Comparison of ENCODE assay signal across 8 cellular contexts in the genomic region with DNA sequence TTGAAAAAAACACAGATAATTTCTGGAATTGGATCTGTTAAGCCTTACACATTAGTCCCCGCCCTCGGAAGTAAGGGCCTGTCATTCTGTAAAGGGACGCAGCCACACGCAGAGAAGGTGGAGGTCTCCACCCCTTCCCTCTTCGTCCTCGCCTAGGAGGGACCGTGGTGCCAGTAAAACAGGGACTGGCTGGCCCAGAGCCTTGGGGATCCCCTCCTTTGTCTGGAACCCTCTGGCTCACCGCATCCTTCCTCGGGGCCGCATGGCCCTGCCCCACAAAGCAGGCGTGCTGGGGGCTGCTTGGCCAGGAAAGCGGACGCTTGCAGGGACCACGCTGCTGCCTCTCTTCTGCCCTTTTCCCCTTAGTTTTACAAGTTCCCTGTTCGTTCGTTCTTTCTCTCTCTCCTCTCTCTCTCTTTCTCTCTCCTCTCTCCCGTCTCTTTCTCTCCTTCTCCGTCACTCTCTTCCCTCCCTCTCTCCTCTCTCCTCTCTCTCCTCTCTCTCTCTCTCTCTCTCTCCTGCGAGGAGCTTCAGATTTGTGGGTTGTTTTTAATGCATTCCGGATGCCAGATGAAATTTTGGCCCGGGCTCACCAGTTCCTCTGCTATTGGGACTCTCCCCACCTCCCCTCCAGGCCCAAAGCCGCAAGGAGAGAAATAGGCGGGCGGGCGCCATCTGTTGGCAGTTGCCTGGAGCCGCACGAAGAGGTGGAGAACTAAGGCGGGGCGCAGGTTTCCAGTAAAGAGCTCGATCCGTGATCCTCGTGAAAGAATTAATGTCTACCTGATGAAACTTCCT. TPM values are rescaled to one million over a fixed set of nuclear protein-coding genes. Genes with fewer than 3 reads are reported as not detected.
DNase-seq lines count a peak whose midpoint lies in the region; ATAC-seq, FAIRE-seq and TF ChIP-seq lines count a peak whose summit lies in the region.

No MANE protein-coding gene starts in this region.

- H3K9me3 Mint-ChIP-seq in CD8-positive, alpha-beta T cell = no peaks in the 10 kb centered on the region
- no peaks in the 10 kb centered on the region for H3K9me3 Mint-ChIP-seq in T-helper 2 cell treated with Interferon-gamma antibody and Interleukin-4, amounts not matched to agents 5 μg/mL and 100 μg/mL, for 36 hours
- no peaks in the 10 kb centered on the region for H3K9me3 Mint-ChIP-seq in astrocyte (ENCODE audit: unreplicated experiment)

- no peaks in the 10 kb centered on the region for H3K9me3 ChIP-seq in CD8-positive, alpha-beta T cell (ENCODE audit: low read length)
- no peaks in the 10 kb centered on the region for H3K9me3 ChIP-seq in astrocyte (ENCODE audit: insufficient read depth, low read depth, low read length)

- DNase-seq in CD8-positive, alpha-beta T cell = peak; percentile 32 to 71 (median 60)
- DNase-seq in HT1080 (ENCODE audit: low read depth) (peak; percentile 69), astrocyte (ENCODE audit: low read depth) (peak; percentile 89), hepatic stellate cell (ENCODE audit: low spot score) (peak; percentile 91), sciatic nerve (ENCODE audit: low spot score) (peak; percentile 97), NCI-H146 treated with DMSO at 0.1 percent for 48 hours (lab: John Stamatoyannopoulos, UW; ENCODE audit: unreplicated experiment) (no peak)
- peak; percentile 67 for DNase-seq in T-helper 2 cell treated with Interferon-gamma antibody and Interleukin-4, amounts not matched to agents 5 μg/mL and 100 μg/mL, for 36 hours (ENCODE audit: low spot score)

- H3K4me3 Mint-ChIP-seq in CD8-positive, alpha-beta T cell = no peak overlapping the region
- H3K4me3 Mint-ChIP-seq in T-helper 2 cell treated with Interferon-gamma antibody and Interleukin-4, amounts not matched to agents 5 μg/mL and 100 μg/mL, for 36 hours = no peak overlapping the region
- no peak overlapping the region for H3K4me3 Mint-ChIP-seq in astrocyte (ENCODE audit: unreplicated experiment)

- peak overlapping the region; percentile 50 for H2AFZ ChIP-seq in astrocyte (ENCODE audit: low read depth, low read length)

- peaks cover 8% of the 10 kb centered on the region for H4K20me1 ChIP-seq in astrocyte (ENCODE audit: insufficient read depth, low read length)

- H3K4me3 ChIP-seq in CD8-positive, alpha-beta T cell (ENCODE audit: low read depth, low read length) = no peak overlapping the region
- no peak overlapping the region for H3K4me3 ChIP-seq in astrocyte (ENCODE audit: insufficient read depth, low read depth, low read length)

- H3K4me1 Mint-ChIP-seq in CD8-positive, alpha-beta T cell (ENCODE audit: low read depth) = peaks cover 9% of the 10 kb centered on the region
- peaks cover 4% of the 10 kb centered on the region for H3K4me1 Mint-ChIP-seq in T-helper 2 cell treated with Interferon-gamma antibody and Interleukin-4, amounts not matched to agents 5 μg/mL and 100 μg/mL, for 36 hours (ENCODE audit: low read depth)
- H3K4me1 Mint-ChIP-seq in astrocyte (ENCODE audit: low read depth, unreplicated experiment) = peaks cover 3% of the 10 kb centered on the region

- H3K79me2 ChIP-seq in astrocyte (ENCODE audit: insufficient read depth, low read length) = no peaks in the 10 kb centered on the region

- ATAC-seq in CD8-positive, alpha-beta T cell = peak; percentile 78
- peak; percentile 95 for ATAC-seq in GM19463 (IDR thresholded peaks at IDR 0.05; ENCODE audit: unreplicated experiment)
- ATAC-seq in sciatic nerve = peak; percentile 97

- H3K36me3 ChIP-seq in CD8-positive, alpha-beta T cell (ENCODE audit: insufficient read depth, low read length) = no peaks in the 10 kb centered on the region
- peaks cover 7% of the 10 kb centered on the region for H3K36me3 ChIP-seq in astrocyte (ENCODE audit: insufficient read depth, low read length)

- POLR2A ChIA-PET in CD8-positive, alpha-beta T cell (lab: Charles Lee) = no interaction called here

- no peaks in the 10 kb centered on the region for H3K27me3 ChIP-seq in CD8-positive, alpha-beta T cell (ENCODE audit: insufficient read depth, low read length)
- no peaks in the 10 kb centered on the region for H3K27me3 ChIP-seq in astrocyte (ENCODE audit: insufficient read depth, low read length)

- H3K36me3 Mint-ChIP-seq in CD8-positive, alpha-beta T cell = peaks cover 41% of the 10 kb centered on the region
- H3K36me3 Mint-ChIP-seq in T-helper 2 cell treated with Interferon-gamma antibody and Interleukin-4, amounts not matched to agents 5 μg/mL and 100 μg/mL, for 36 hours (ENCODE audit: low read depth) = peaks cover 15% of the 10 kb centered on the region
- H3K36me3 Mint-ChIP-seq in astrocyte (ENCODE audit: low read depth, unreplicated experiment) = peaks cover 50% of the 10 kb centered on the region

- H3K4me2 ChIP-seq in astrocyte (ENCODE audit: low read length) = peak overlapping the region; percentile 81

- H3K9ac ChIP-seq in astrocyte (ENCODE audit: low read length) = peak overlapping the region; percentile 71

- CTCF ChIA-PET in CD8-positive, alpha-beta T cell (lab: Charles Lee) = interaction anchor here (0.6 to 5.2 kb wide), 12 partner anchors 9 to 249 kb away, joined by 3 to 45 read pairs (median 4); no protein-coding TSS in a partner anchor

- no peak overlapping the region for H3K27ac ChIP-seq in CD8-positive, alpha-beta T cell (ENCODE audit: low read depth, low read length)
- H3K27ac ChIP-seq in astrocyte (ENCODE audit: low read depth, low read length) = no peak overlapping the region

- no peak for FAIRE-seq in astrocyte (lab: Jason Lieb, UNC)

- TF ChIP-seq CTCF in CD8-positive, alpha-beta T cell (IDR thresholded peaks at IDR 0.05) = peak; percentile 68
- TF ChIP-seq CTCF in astrocyte (IDR thresholded peaks at IDR 0.05; ENCODE audit: insufficient read depth, low read depth, low read length) = peak; percentile 63

- peaks cover 6% of the 10 kb centered on the region for H3K4me1 ChIP-seq in CD8-positive, alpha-beta T cell (ENCODE audit: insufficient read depth, low read length)
- peaks cover 5% of the 10 kb centered on the region for H3K4me1 ChIP-seq in astrocyte (ENCODE audit: insufficient read depth, low read length)

- H3K27me3 Mint-ChIP-seq in CD8-positive, alpha-beta T cell (ENCODE audit: low read depth) = no peaks in the 10 kb centered on the region
- H3K27me3 Mint-ChIP-seq in T-helper 2 cell treated with Interferon-gamma antibody and Interleukin-4, amounts not matched to agents 5 μg/mL and 100 μg/mL, for 36 hours (ENCODE audit: low read depth) = no peaks in the 10 kb centered on the region
- H3K27me3 Mint-ChIP-seq in astrocyte (ENCODE audit: low read depth, unreplicated experiment) = no peaks in the 10 kb centered on the region

- intact Hi-C loops in CD8-positive, alpha-beta T cell (cut with DNase I, micrococcal nuclease) = loop anchor here in 1 of 2 experiments (1.0 to 5.0 kb wide), 2 partner anchors 80 to 245 kb away; no protein-coding TSS in a partner anchor
- intact Hi-C loops in sciatic nerve (cut with DNase I) = loop anchor here (2.0 kb wide), 1 partner anchor 242 kb away; no protein-coding TSS in a partner anchor

- no peak overlapping the region for H3K27ac Mint-ChIP-seq in CD8-positive, alpha-beta T cell
- no peak overlapping the region for H3K27ac Mint-ChIP-seq in T-helper 2 cell treated with Interferon-gamma antibody and Interleukin-4, amounts not matched to agents 5 μg/mL and 100 μg/mL, for 36 hours
- H3K27ac Mint-ChIP-seq in astrocyte (ENCODE audit: unreplicated experiment) = no peak overlapping the region

RNA-seq across cellular contexts. Expression of a gene that starts 35.1 kb away (rescaled TPM):
- 1 to 10 TPM; 1.1 to 1.3 TPM for total RNA-seq in CD8-positive, alpha-beta T cell
- 0.53 TPM in 1 of 2 replicates, not detected in the other for total RNA-seq in HT1080 (2014; rRNA removed; shearing (Covaris generic))
- polyA plus RNA-seq in HT1080 (2015; cell fraction: cytosol; rRNA removed) = 0.21 and 0.43 TPM in 2 replicates
- 3.3 and 5.6 TPM in 2 replicates for polyA plus RNA-seq in HT1080 (2015; cell fraction: nucleus; rRNA removed)
- total RNA-seq in astrocyte (6.2 and 8.8 TPM in 2 replicates), sciatic nerve (14.7 TPM)
